Comparison of ENCODE assay signal across 12 cellular contexts in genomic region chr18:77851798-77852197, GRCh38.
"Had no signal": no experiment of that assay in that cellular context is flagged by ENCODE, and none has a peak within 500 bp of the region (broad histone marks: within the 10 kb centered on the region; RNA-seq: fewer than 3 reads in every experiment).

No MANE protein-coding gene starts in this region.

- H3K27me3 ChIP-seq: right lobe of liver, thyroid gland, uterus had no signal

- H3K4me1 Mint-ChIP-seq: activated naive CD4-positive, alpha-beta T cell treated with anti-CD3 and anti-CD28 coated beads, Interleukin-2, amount 50 U/mL, for 24 hours; natural killer cell; stimulated activated effector memory CD8-positive, alpha-beta T cell treated with anti-CD3 and anti-CD28 coated beads, Interleukin-12 subunit alpha, Interleukin-12 subunit beta, amount 100 ng/mL, for 72 hours had no signal

- ATAC-seq: activated CD4-positive, CD25-positive, alpha-beta regulatory T cell treated with anti-CD3 and anti-CD28 coated beads, Interleukin-2, amount 50 U/mL, for 24 hours; left lobe of liver; natural killer cell; right lobe of liver; stimulated activated effector memory CD8-positive, alpha-beta T cell treated with anti-CD3 and anti-CD28 coated beads, Interleukin-12 subunit alpha, Interleukin-12 subunit beta, amount 100 ng/mL, for 72 hours had no signal

- H3K9me3 ChIP-seq: prostate gland, right lobe of liver, thyroid gland, uterus had no signal

- H3K4me3 ChIP-seq: dorsolateral prefrontal cortex, prostate gland, right lobe of liver, thyroid gland, uterus had no signal

- H3K4me1 ChIP-seq: prostate gland, right lobe of liver, thyroid gland, uterus had no signal

- H3K36me3 Mint-ChIP-seq: activated naive CD4-positive, alpha-beta T cell treated with anti-CD3 and anti-CD28 coated beads, Interleukin-2, amount 50 U/mL, for 24 hours; brain; natural killer cell; stimulated activated effector memory CD8-positive, alpha-beta T cell treated with anti-CD3 and anti-CD28 coated beads, Interleukin-12 subunit alpha, Interleukin-12 subunit beta, amount 100 ng/mL, for 72 hours had no signal

- DNase-seq: amniotic stem cell, dorsolateral prefrontal cortex, natural killer cell, right lobe of liver, thyroid gland, uterus had no signal

- H3K27ac Mint-ChIP-seq: activated naive CD4-positive, alpha-beta T cell treated with anti-CD3 and anti-CD28 coated beads, Interleukin-2, amount 50 U/mL, for 24 hours; natural killer cell; stimulated activated effector memory CD8-positive, alpha-beta T cell treated with anti-CD3 and anti-CD28 coated beads, Interleukin-12 subunit alpha, Interleukin-12 subunit beta, amount 100 ng/mL, for 72 hours had no signal

- H3K36me3 ChIP-seq: prostate gland, right lobe of liver, thyroid gland, uterus had no signal

- H3K27ac ChIP-seq: dorsolateral prefrontal cortex, prostate gland, right lobe of liver, thyroid gland, uterus had no signal

- H3K9me3 Mint-ChIP-seq: activated naive CD4-positive, alpha-beta T cell treated with anti-CD3 and anti-CD28 coated beads, Interleukin-2, amount 50 U/mL, for 24 hours; natural killer cell; stimulated activated effector memory CD8-positive, alpha-beta T cell treated with anti-CD3 and anti-CD28 coated beads, Interleukin-12 subunit alpha, Interleukin-12 subunit beta, amount 100 ng/mL, for 72 hours had no signal

- H3K4me3 Mint-ChIP-seq: activated naive CD4-positive, alpha-beta T cell treated with anti-CD3 and anti-CD28 coated beads, Interleukin-2, amount 50 U/mL, for 24 hours; natural killer cell; stimulated activated effector memory CD8-positive, alpha-beta T cell treated with anti-CD3 and anti-CD28 coated beads, Interleukin-12 subunit alpha, Interleukin-12 subunit beta, amount 100 ng/mL, for 72 hours had no signal
